Comparison of ENCODE assay signal across 20 cellular contexts in genomic region chr11:9604134-9604533, GRCh38.
"Had no signal": no experiment of that assay in that cellular context is flagged by ENCODE, and none has a peak within 500 bp of the region (broad histone marks: within the 10 kb centered on the region; RNA-seq: fewer than 3 reads in every experiment).

No MANE protein-coding gene starts in this region.

- H3K4me1 ChIP-seq: gastrocnemius medialis, tibial nerve, uterus had no signal

- H3K36me3 ChIP-seq: brain microvascular endothelial cell, gastrocnemius medialis, left lung, tibial nerve, uterus had no signal

- ATAC-seq: gastrocnemius medialis; left lung; stimulated activated naive CD8-positive, alpha-beta T cell treated with anti-CD3 and anti-CD28 coated beads, Interleukin-15, Interleukin-2, amounts not matched to agents 100 U/mL and 50 U/mL, for 24 hours had no signal

- H3K9me3 Mint-ChIP-seq: activated T-helper 1 cell treated with anti-CD3 and anti-CD28 coated beads, Interleukin-12 subunit alpha, Interleukin-12 subunit beta, Interleukin-2, Interleukin-4 antibody, amounts not matched to agents 30 ng/mL and 10 ng/mL and 1 ng/mL, durations not matched to agents 14 hours and 24 hours and 36 hours had no signal

- H3K27ac ChIP-seq: brain microvascular endothelial cell, coronary artery, gastrocnemius medialis, left lung, tibial nerve, uterus, VCaP had no signal

- H3K27me3 Mint-ChIP-seq: activated naive CD8-positive, alpha-beta T cell had no signal

- H3K9me3 ChIP-seq: gastrocnemius medialis, left lung, tibial nerve, uterus had no signal

- H3K27me3 ChIP-seq: brain microvascular endothelial cell, gastrocnemius medialis, left lung, tibial nerve, uterus had no signal

- H3K4me3 Mint-ChIP-seq: activated naive CD8-positive, alpha-beta T cell; activated T-helper 1 cell treated with anti-CD3 and anti-CD28 coated beads, Interleukin-12 subunit alpha, Interleukin-12 subunit beta, Interleukin-2, Interleukin-4 antibody, amounts not matched to agents 30 ng/mL and 10 ng/mL and 1 ng/mL, durations not matched to agents 14 hours and 24 hours and 36 hours had no signal

- DNase-seq: activated CD4-positive, alpha-beta T cell treated with anti-CD3 and anti-CD28 coated beads, Interleukin-2, amount 50 U/mL, for 1 hour; activated CD4-positive, CD25-positive, alpha-beta regulatory T cell treated with anti-CD3 and anti-CD28 coated beads, Interleukin-2, amount 50 U/mL, for 72 hours; amygdala; brain microvascular endothelial cell; central memory CD4-positive, alpha-beta T cell; gastrocnemius medialis; head of caudate nucleus; left lung; mammary epithelial cell; occipital lobe; posterior cingulate gyrus; stimulated activated naive CD8-positive, alpha-beta T cell treated with anti-CD3 and anti-CD28 coated beads, Interleukin-15, Interleukin-2, amounts not matched to agents 100 U/mL and 50 U/mL, for 24 hours; substantia nigra; T1000; uterus had no signal

- H3K4me3 ChIP-seq: coronary artery, gastrocnemius medialis, left lung, tibial nerve, uterus had no signal

- H3K27ac Mint-ChIP-seq: activated naive CD8-positive, alpha-beta T cell; activated T-helper 1 cell treated with anti-CD3 and anti-CD28 coated beads, Interleukin-12 subunit alpha, Interleukin-12 subunit beta, Interleukin-2, Interleukin-4 antibody, amounts not matched to agents 30 ng/mL and 10 ng/mL and 1 ng/mL, durations not matched to agents 14 hours and 24 hours and 36 hours had no signal
